Comparison of ENCODE assay signal across 9 cellular contexts in the genomic region with DNA sequence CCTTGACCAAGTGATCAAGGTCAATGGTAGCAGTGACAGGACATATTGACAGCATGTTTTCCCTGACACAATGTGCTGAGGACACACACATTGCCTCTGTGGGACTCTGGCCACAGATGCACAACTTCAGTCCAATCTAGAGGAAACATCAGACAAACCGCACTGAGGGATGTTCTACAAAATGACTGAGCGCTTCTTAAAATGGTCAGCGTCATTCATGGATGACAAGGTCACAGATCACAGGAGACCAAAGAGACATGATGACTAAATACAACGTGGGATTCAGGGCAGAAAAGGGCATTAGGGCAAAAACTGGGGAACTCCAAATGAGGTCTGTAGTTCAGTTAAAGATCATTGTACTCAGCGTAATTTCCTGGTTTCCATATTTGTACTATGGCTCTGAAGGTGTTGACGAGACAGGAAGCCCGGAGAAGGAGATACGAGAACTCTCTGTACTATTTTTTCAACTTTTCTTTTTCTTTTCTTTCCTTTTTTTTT. TPM values are rescaled to one million over a fixed set of nuclear protein-coding genes. Genes with fewer than 3 reads are reported as not detected.
DNase-seq lines count a peak whose midpoint lies in the region; ATAC-seq and TF ChIP-seq lines count a peak whose summit lies in the region.
"Had no signal": no experiment of that assay in that cellular context is flagged by ENCODE, and none has a peak within 500 bp of the region (broad histone marks: within the 10 kb centered on the region; RNA-seq: fewer than 3 reads in every experiment).

No MANE protein-coding gene starts in this region.

- peak overlapping the region; percentile 65 to 71 (median 70) for H3K4me3 Mint-ChIP-seq in T-cell

- no peaks in the 10 kb centered on the region for H3K9me3 ChIP-seq in right cardiac atrium (ENCODE audit: control insufficient read depth, low read length)
- no peaks in the 10 kb centered on the region for H3K9me3 ChIP-seq in vagina

- ATAC-seq in GM21786 (IDR thresholded peaks at IDR 0.05; ENCODE audit: unreplicated experiment) (peak; percentile 67), T-cell (replicated peaks in 1 of 4) (peak; percentile 58 to 83 (median 66)), right cardiac atrium (no peak)

- H3K27ac Mint-ChIP-seq in T-cell = peak overlapping the region; percentile 92 to 98

- POLR2A ChIA-PET in T-cell (lab: Charles Lee) = interaction anchor here in 1 of 2 donors (1.0 kb wide), 1 partner anchor 10 kb away, joined by 4 read pairs; no protein-coding TSS in a partner anchor

- WGBS in right cardiac atrium = 48% methylated on average over 8 of the region's 8 CpGs

- H3K27me3 ChIP-seq in right cardiac atrium (ENCODE audit: control insufficient read depth, insufficient read depth) = no peaks in the 10 kb centered on the region
- no peaks in the 10 kb centered on the region for H3K27me3 ChIP-seq in vagina

- intact Hi-C loops in right cardiac atrium (cut with DNase I) = no loop called here
- intact Hi-C loops in vagina (cut with DNase I) = no loop called here

- no peaks in the 10 kb centered on the region for H3K27me3 Mint-ChIP-seq in T-cell

- H3K4me3 ChIP-seq in GM12864 (ENCODE audit: low read depth, low read length) (no peak overlapping the region), right cardiac atrium (ENCODE audit: low read length) (no peak overlapping the region), vagina (no peak overlapping the region)

- CTCF ChIA-PET in T-cell (lab: Charles Lee) = interaction anchor here in 1 of 2 donors (1.0 kb wide), 1 partner anchor 65 kb away, joined by 4 read pairs; no protein-coding TSS in a partner anchor

- DNase-seq in GM12864 (ENCODE audit: low read depth) (peak; percentile 90), T-cell (peak in 32 of 34 experiments; percentile 15 to 84 (median 54)), NK-92 (lab: John Stamatoyannopoulos, UW; ENCODE audit: unreplicated experiment) (no peak), right cardiac atrium (no peak), vagina (ENCODE audit: extremely low spot score in 2 of 2) (no peak), NCI-H2171 (lab: John Stamatoyannopoulos, UW) (no peak)
- DNase-seq in effector CD8-positive, alpha-beta T cell (lab: John Stamatoyannopoulos, UW) = peak; percentile 31

- peaks cover 62 to 74% (median 64%) of the 10 kb centered on the region in 3 donors for H3K4me1 Mint-ChIP-seq in T-cell

- no peak for TF ChIP-seq CTCF in GM12864 (IDR thresholded peaks at IDR 0.05; ENCODE audit: low read depth, low read length, missing control alignments)
- no peak for TF ChIP-seq CTCF in vagina (IDR thresholded peaks at IDR 0.05)

- H3K9me3 Mint-ChIP-seq in T-cell = peaks cover 0 to 4% (median 0%) of the 10 kb centered on the region in 3 donors

- TF ChIP-seq POLR2A in vagina (IDR thresholded peaks at IDR 0.05) = no peak

- H3K27ac ChIP-seq in right cardiac atrium (ENCODE audit: low read length) (no peak overlapping the region), vagina (no peak overlapping the region)
- H3K27ac ChIP-seq: VCaP had no signal

- no peaks in the 10 kb centered on the region for H3K36me3 ChIP-seq in vagina

- peaks cover 29% of the 10 kb centered on the region for H3K36me3 Mint-ChIP-seq in T-cell

- no peaks in the 10 kb centered on the region for H3K4me1 ChIP-seq in right cardiac atrium (ENCODE audit: control insufficient read depth, insufficient read depth, low read length)
- peaks cover 10% of the 10 kb centered on the region for H3K4me1 ChIP-seq in vagina

RNA-seq across cellular contexts. Expression of a gene that starts 20.6 kb away (rescaled TPM):
- total RNA-seq in T-cell (10 to 100 TPM; 40.9 to 48.3 (median 42.7) TPM), right cardiac atrium (under 1 TPM in 1 of 4 donors, not detected in 3; 0.56 TPM), vagina (5.2 TPM)
- polyA plus RNA-seq in right cardiac atrium = 0.36 TPM

RNA-seq across cellular contexts. Expression of a gene that starts 30.2 kb away (rescaled TPM):
- total RNA-seq in T-cell = 100 to 1,000 TPM in 1 of 5 donors, 10 to 100 TPM in 4; 78.3 to 106 (median 82.4) TPM
- 1 to 10 TPM in 2 of 4 donors, under 1 TPM in 2; 0.57 to 3.0 (median 1.2) TPM for total RNA-seq in right cardiac atrium
- polyA plus RNA-seq in right cardiac atrium = 1.1 TPM
- total RNA-seq in vagina = 15.2 TPM

RNA-seq across cellular contexts. Expression of a gene that starts 45.6 kb away (rescaled TPM):
- total RNA-seq in T-cell (100 to 1,000 TPM in 4 of 5 donors, 10 to 100 TPM in 1; 99.5 to 148 (median 133) TPM), right cardiac atrium (1 to 10 TPM; 3.1 to 6.3 (median 5.3) TPM), vagina (12.3 TPM)
- 2.3 TPM for polyA plus RNA-seq in right cardiac atrium

RNA-seq across cellular contexts. Expression of a gene that starts 59.8 kb away (rescaled TPM):
- total RNA-seq in T-cell (1 to 10 TPM in 1 of 5 donors, under 1 TPM in 4; 0.23 to 1.3 (median 0.41) TPM), right cardiac atrium (under 1 TPM; 0.08 to 0.39 (median 0.22) TPM), vagina (0.98 TPM)
- 0.05 TPM for polyA plus RNA-seq in right cardiac atrium

Comparison
In these comparisons a context has a peak if more than half of its experiments do, and no peak if none do; other contexts are left out.
1. DNase-seq: peak in GM12864 (single experiment), T-cell (32 of 34) and effector CD8-positive, alpha-beta T cell (single experiment); none in NK-92 (single experiment), right cardiac atrium (0 of 3), vagina (0 of 2) and NCI-H2171 (single experiment).
2. ATAC-seq: peak in GM21786 (single experiment) and T-cell (4 of 4); none in right cardiac atrium (0 of 2).